In genomic region chr3:5122030-5122740, GRCh38 we compare ENCODE assay signal across 1 cellular context.
A peak's percentile ranks its signal among the peaks of the same experiment; 100 is the strongest.
TF ChIP-seq lines count a peak whose summit lies in the region.

Gene ARL8B (plus strand): TSS chr3:5122292. CDS start chr3:5122466, 174 bp downstream.

TF ChIP-seq in GM23338, 12 proteins besides CTCF, POLR2A, EP300 and RAD21 (continued from another document):
- TF ChIP-seq ZNF462 (CRISPR knock-in tag; IDR thresholded peaks at IDR 0.05) (no peak), STAT1 (IDR thresholded peaks at IDR 0.05; ENCODE audit: unreplicated experiment) (no peak), EZH2phosphoT487 (IDR thresholded peaks at IDR 0.05; ENCODE audit: unreplicated experiment) (no peak), CREB1 (CRISPR knock-in tag; IDR thresholded peaks at IDR 0.05; ENCODE audit: low read depth) (peak; percentile 67), NANOG (IDR thresholded peaks at IDR 0.05; ENCODE audit: borderline replicate concordance) (no peak), ZNF331 (CRISPR knock-in tag; IDR thresholded peaks at IDR 0.05; ENCODE audit: low read depth) (no peak), JUNB (IDR thresholded peaks at IDR 0.05; ENCODE audit: unreplicated experiment) (no peak), EZH2 (IDR thresholded peaks at IDR 0.05; ENCODE audit: low read depth, unreplicated experiment) (no peak)
- TF ChIP-seq, protein P1, sequence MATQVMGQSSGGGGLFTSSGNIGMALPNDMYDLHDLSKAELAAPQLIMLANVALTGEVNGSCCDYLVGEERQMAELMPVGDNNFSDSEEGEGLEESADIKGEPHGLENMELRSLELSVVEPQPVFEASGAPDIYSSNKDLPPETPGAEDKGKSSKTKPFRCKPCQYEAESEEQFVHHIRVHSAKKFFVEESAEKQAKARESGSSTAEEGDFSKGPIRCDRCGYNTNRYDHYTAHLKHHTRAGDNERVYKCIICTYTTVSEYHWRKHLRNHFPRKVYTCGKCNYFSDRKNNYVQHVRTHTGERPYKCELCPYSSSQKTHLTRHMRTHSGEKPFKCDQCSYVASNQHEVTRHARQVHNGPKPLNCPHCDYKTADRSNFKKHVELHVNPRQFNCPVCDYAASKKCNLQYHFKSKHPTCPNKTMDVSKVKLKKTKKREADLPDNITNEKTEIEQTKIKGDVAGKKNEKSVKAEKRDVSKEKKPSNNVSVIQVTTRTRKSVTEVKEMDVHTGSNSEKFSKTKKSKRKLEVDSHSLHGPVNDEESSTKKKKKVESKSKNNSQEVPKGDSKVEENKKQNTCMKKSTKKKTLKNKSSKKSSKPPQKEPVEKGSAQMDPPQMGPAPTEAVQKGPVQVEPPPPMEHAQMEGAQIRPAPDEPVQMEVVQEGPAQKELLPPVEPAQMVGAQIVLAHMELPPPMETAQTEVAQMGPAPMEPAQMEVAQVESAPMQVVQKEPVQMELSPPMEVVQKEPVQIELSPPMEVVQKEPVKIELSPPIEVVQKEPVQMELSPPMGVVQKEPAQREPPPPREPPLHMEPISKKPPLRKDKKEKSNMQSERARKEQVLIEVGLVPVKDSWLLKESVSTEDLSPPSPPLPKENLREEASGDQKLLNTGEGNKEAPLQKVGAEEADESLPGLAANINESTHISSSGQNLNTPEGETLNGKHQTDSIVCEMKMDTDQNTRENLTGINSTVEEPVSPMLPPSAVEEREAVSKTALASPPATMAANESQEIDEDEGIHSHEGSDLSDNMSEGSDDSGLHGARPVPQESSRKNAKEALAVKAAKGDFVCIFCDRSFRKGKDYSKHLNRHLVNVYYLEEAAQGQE (IDR thresholded peaks at IDR 0.05; ENCODE audit: unreplicated experiment): no peak
